ENCODE assay signal across 7 cellular contexts in the genomic region with DNA sequence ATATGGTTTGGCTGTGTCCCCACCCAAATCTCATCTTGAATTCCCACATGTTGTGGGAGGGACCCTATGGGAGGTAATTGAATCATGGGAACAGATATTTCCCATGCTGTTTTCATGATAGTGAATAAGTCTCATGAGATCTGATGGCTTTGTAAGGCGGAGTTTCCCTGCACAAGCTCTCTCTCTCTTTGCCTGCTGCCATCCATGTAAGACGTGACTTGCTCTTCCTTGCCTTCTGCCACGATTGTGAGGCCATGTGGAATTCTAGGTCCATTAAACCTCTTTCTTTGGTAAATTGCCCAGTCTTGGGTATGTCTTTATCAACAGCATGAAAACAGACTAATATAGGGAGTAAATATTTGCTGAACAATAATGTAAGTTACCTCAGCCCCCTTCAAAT. TPM values are rescaled to one million over a fixed set of nuclear protein-coding genes. Genes with fewer than 3 reads are reported as not detected.
"Had no signal": no experiment of that assay in that cellular context is flagged by ENCODE, and none has a peak within 500 bp of the region (broad histone marks: within the 10 kb centered on the region; RNA-seq: fewer than 3 reads in every experiment).

No MANE protein-coding gene starts in this region.

RNA-seq across cellular contexts. Expression of a gene that starts 4.2 kb away (rescaled TPM):
- total RNA-seq: activated naive CD4-positive, alpha-beta T cell treated with anti-CD3 and anti-CD28 coated beads for 36 hours; activated naive CD4-positive, alpha-beta T cell treated with anti-CD3 and anti-CD28 coated beads, Interleukin-2, amount 50 U/mL, for 72 hours; activated naive CD8-positive, alpha-beta T cell treated with anti-CD3 and anti-CD28 coated beads, Interleukin-2, amount 10 ng/mL, durations not matched to agents 7 days and 5 days; activated T-cell treated with anti-CD3 and anti-CD28 coated beads, Interleukin-2, amount 50 U/mL, for 4 hours; activated T-helper 1 cell treated with anti-CD3 and anti-CD28 coated beads, Interleukin-12 subunit alpha, Interleukin-12 subunit beta, Interleukin-2, Interleukin-4 antibody, amounts not matched to agents 30 ng/mL and 10 ng/mL and 1 ng/mL, durations not matched to agents 14 hours and 24 hours and 36 hours; activated T-helper 17 cell treated with anti-CD3 and anti-CD28 coated beads, Interleukin-2, amount 50 U/mL, for 72 hours; activated T-helper 2 cell treated with anti-CD3 and anti-CD28 coated beads, Interferon-gamma antibody, Interleukin-2, Interleukin-4, amounts not matched to agents 10 μg/mL and 5 μg/mL and 100 μg/mL, durations not matched to agents 14 hours and 24 hours and 36 hours had no signal
